In genomic region chr12:14364583-14365271, GRCh38 we compare ENCODE assay signal across 7 cellular contexts. TPM values are rescaled to one million over a fixed set of nuclear protein-coding genes. Genes with fewer than 3 reads are reported as not detected.
A peak's percentile ranks its signal among the peaks of the same experiment; 100 is the strongest.
DNase-seq lines count a peak whose midpoint lies in the region; ATAC-seq, FAIRE-seq and TF ChIP-seq lines count a peak whose summit lies in the region.

No MANE protein-coding gene starts in this region.

- peaks cover 24 to 31% of the 10 kb centered on the region in 2 donors for H3K36me3 Mint-ChIP-seq in activated naive CD4-positive, alpha-beta T cell treated with anti-CD3 and anti-CD28 coated beads, Interleukin-2, amount 50 U/mL, for 72 hours

- peak overlapping the region; percentile 94 for H3K4me2 ChIP-seq in keratinocyte (ENCODE audit: control insufficient read depth, extremely low read depth, insufficient read depth, low read depth, low read length)

- peak overlapping the region; percentile 52 for H2AFZ ChIP-seq in keratinocyte (ENCODE audit: control insufficient read depth, low read length)

- no peak for FAIRE-seq in keratinocyte (lab: Jason Lieb, UNC)

- H3K27ac ChIP-seq in HUES48 (ENCODE audit: low read depth, low read length) (no peak overlapping the region), keratinocyte (ENCODE audit: control insufficient read depth, insufficient read depth, low read length) (peak overlapping the region; percentile 98), subcutaneous abdominal adipose tissue (ENCODE audit: low read depth, low read length) (peak overlapping the region; percentile 91)

- H3K27ac Mint-ChIP-seq in activated naive CD4-positive, alpha-beta T cell treated with anti-CD3 and anti-CD28 coated beads, Interleukin-2, amount 50 U/mL, for 72 hours: peak overlapping the region; percentile 97 to 100

- no peaks in the 10 kb centered on the region for H3K36me3 ChIP-seq in HUES48 (ENCODE audit: control insufficient read depth, insufficient read depth, low read length)
- H3K36me3 ChIP-seq in keratinocyte (ENCODE audit: control insufficient read depth in 2 of 2, extremely low read depth in 1 of 2, insufficient read depth in 2 of 2, low read length in 2 of 2): no peaks in the 10 kb centered on the region
- H3K36me3 ChIP-seq in subcutaneous abdominal adipose tissue (ENCODE audit: control insufficient read depth in 5 of 5, insufficient read depth in 5 of 5, low read length in 5 of 5): peaks cover 0 to 3% (median 0%) of the 10 kb centered on the region in 5 donors

- H3K27me3 ChIP-seq in HUES48 (ENCODE audit: control insufficient read depth, insufficient read depth, low read length) (no peaks in the 10 kb centered on the region), keratinocyte (ENCODE audit: control insufficient read depth, extremely low read depth, insufficient read depth, low read length) (no peaks in the 10 kb centered on the region), subcutaneous abdominal adipose tissue (ENCODE audit: control insufficient read depth in 5 of 5, insufficient read depth in 4 of 5, low read length in 5 of 5) (no peaks in the 10 kb centered on the region)

- H3K9me3 Mint-ChIP-seq in activated naive CD4-positive, alpha-beta T cell treated with anti-CD3 and anti-CD28 coated beads, Interleukin-2, amount 50 U/mL, for 72 hours: peaks cover 0 to 5% of the 10 kb centered on the region in 2 donors

- no peak for TF ChIP-seq CTCF in keratinocyte (optimal IDR thresholded peaks at IDR 0.05 in 1 of 3, IDR thresholded peaks at IDR 0.05 in 1 of 3, conservative IDR thresholded peaks at IDR 0.05 in 1 of 3; ENCODE audit: extremely low read depth in 1 of 3, insufficient read depth in 2 of 3, low read length in 3 of 3)

- no peaks in the 10 kb centered on the region for H4K20me1 ChIP-seq in keratinocyte (ENCODE audit: control insufficient read depth, extremely low read depth, insufficient read depth, low read length)

- no peaks in the 10 kb centered on the region for H3K9me3 ChIP-seq in HUES48 (ENCODE audit: control insufficient read depth, insufficient read depth, low read length)
- no peaks in the 10 kb centered on the region for H3K9me3 ChIP-seq in keratinocyte (ENCODE audit: control insufficient read depth, low read depth, low read length)
- no peaks in the 10 kb centered on the region for H3K9me3 ChIP-seq in subcutaneous abdominal adipose tissue (ENCODE audit: control insufficient read depth in 5 of 5, low read length in 5 of 5)

- H3K4me3 ChIP-seq in HUES48 (ENCODE audit: low read depth, low read length) (peak overlapping the region; percentile 31), keratinocyte (ENCODE audit: control insufficient read depth in 2 of 3, extremely low read depth in 1 of 3, insufficient read depth in 2 of 3, low read depth in 1 of 3, low read length in 3 of 3) (peak overlapping the region; percentile 71 to 91 (median 73)), subcutaneous abdominal adipose tissue (ENCODE audit: low read depth in 1 of 5, low read length in 5 of 5) (peak overlapping the region; percentile 63 to 85 (median 74))

- ATAC-seq in activated naive CD4-positive, alpha-beta T cell treated with anti-CD3 and anti-CD28 coated beads, Interleukin-2, amount 50 U/mL, for 72 hours: no peak
- no peak for ATAC-seq in GM19328 (IDR thresholded peaks at IDR 0.05; ENCODE audit: unreplicated experiment)

- dilution Hi-C loops in keratinocyte (cut with MboI; ENCODE audit: extremely low pct_ligation_motif_present, low sequenced_read_pairs): no loop called here

- H3K79me2 ChIP-seq in keratinocyte (ENCODE audit: control insufficient read depth, insufficient read depth, low read length): peaks cover 34% of the 10 kb centered on the region

- no peaks in the 10 kb centered on the region for H3K4me1 ChIP-seq in HUES48 (ENCODE audit: control insufficient read depth, insufficient read depth, low read length)
- H3K4me1 ChIP-seq in keratinocyte (ENCODE audit: control insufficient read depth, extremely low read depth, insufficient read depth, low read length): peaks cover 5% of the 10 kb centered on the region
- peaks cover 0 to 20% (median 5%) of the 10 kb centered on the region in 5 donors for H3K4me1 ChIP-seq in subcutaneous abdominal adipose tissue (ENCODE audit: control insufficient read depth in 5 of 5, insufficient read depth in 5 of 5, low read length in 5 of 5)

- DNase-seq in activated naive CD4-positive, alpha-beta T cell treated with anti-CD3 and anti-CD28 coated beads, Interleukin-2, amount 50 U/mL, for 72 hours (ENCODE audit: low spot score in 2 of 2): no peak
- DNase-seq in keratinocyte (ENCODE audit: low read depth, low spot score): no peak
- DNase-seq in HuH-7.5 (ENCODE audit: low spot score): no peak
- DNase-seq in head of caudate nucleus: no peak

- intact Hi-C loops in head of caudate nucleus (cut with DNase I): loop anchor here (2.0 to 5.0 kb wide), 2 partner anchors 104 to 127 kb away; no protein-coding TSS in a partner anchor

- H3K9ac ChIP-seq in HUES48 (ENCODE audit: low read depth, low read length) (no peak overlapping the region), keratinocyte (ENCODE audit: control insufficient read depth, extremely low read depth, insufficient read depth, low read length) (peak overlapping the region; percentile 93), subcutaneous abdominal adipose tissue (ENCODE audit: low read length in 5 of 5) (peak overlapping the region in 3 of 5 donors; percentile 33 to 52 (median 51))

- H3K9me1 ChIP-seq in keratinocyte (ENCODE audit: control insufficient read depth, extremely low read depth, insufficient read depth, low read length): no peaks in the 10 kb centered on the region

RNA-seq across cellular contexts. Expression of gene ATF7IP, which starts 0.8 kb away (rescaled TPM):
- 10 to 100 TPM; 78.1 to 85.5 TPM for total RNA-seq in activated naive CD4-positive, alpha-beta T cell treated with anti-CD3 and anti-CD28 coated beads, Interleukin-2, amount 50 U/mL, for 72 hours
- 9.6 to 16.3 TPM (median 9.8 TPM) in 3 replicates for polyA plus RNA-seq in keratinocyte
- polyA plus RNA-seq in keratinocyte (2011; ENCODE audit: low read depth): 139 TPM
- 7.3 and 12.5 TPM in 2 replicates for polyA plus RNA-seq in keratinocyte (2011; cell fraction: cytosol; rRNA removed)
- 27.7 and 35.2 TPM in 2 replicates for polyA plus RNA-seq in keratinocyte (2011; cell fraction: nucleus; rRNA removed)
- polyA plus RNA-seq in keratinocyte (2012; ENCODE audit: low replicate concordance): 11.1 and 13.1 TPM in 2 replicates
- 33.2 to 44.1 TPM (median 37.8 TPM) in 3 replicates for polyA minus RNA-seq in keratinocyte
- 24.2 TPM for polyA minus RNA-seq in keratinocyte (2011; cell fraction: cytosol; rRNA and poly(A)+ RNA removed)
- 29.8 and 68.6 TPM in 2 replicates for polyA minus RNA-seq in keratinocyte (2011; cell fraction: nucleus; rRNA and poly(A)+ RNA removed)
